8 cellular contexts compared by ENCODE assay signal in genomic region chr14:105061428-105062047, GRCh38. TPM values are rescaled to one million over a fixed set of nuclear protein-coding genes. Genes with fewer than 3 reads are reported as not detected.
A peak's percentile ranks its signal among the peaks of the same experiment; 100 is the strongest.
DNase-seq lines count a peak whose midpoint lies in the region; ATAC-seq, FAIRE-seq and TF ChIP-seq lines count a peak whose summit lies in the region.

No MANE protein-coding gene starts in this region.

- TF ChIP-seq RAD21 in GM12878 (IDR thresholded peaks at IDR 0.05; ENCODE audit: insufficient read depth, low read depth, low read length), result no peak

- SMC1A ChIA-PET in GM12878 (lab: Charles Lee; ENCODE audit: uncharacterized antibody, unreplicated experiment), result interaction anchor here (0.7 to 7.8 kb wide), 4 partner anchors 9 to 24 kb away, joined by 3 to 47 read pairs (median 14); no protein-coding TSS in a partner anchor

- H3K79me2 ChIP-seq in GM12878 (ENCODE audit: control insufficient read depth, insufficient read depth, low read length), result peaks cover 88% of the 10 kb centered on the region

- H3K4me1 ChIP-seq in Peyer's patch (peaks cover 0 to 28% (median 19%) of the 10 kb centered on the region in 4 donors), GM12878 (ENCODE audit: control insufficient read depth, insufficient read depth, low read length) (peaks cover 43% of the 10 kb centered on the region), gastrocnemius medialis (peaks cover 4 to 11% of the 10 kb centered on the region in 2 donors)

- H3K27me3 ChIP-seq in Peyer's patch (no peaks in the 10 kb centered on the region), GM12878 (replicated peaks in 1 of 2; ENCODE audit: control insufficient read depth in 2 of 2, insufficient read depth in 2 of 2, low read length in 1 of 2) (no peaks in the 10 kb centered on the region), gastrocnemius medialis (no peaks in the 10 kb centered on the region)

- intact Hi-C loops in GM12878 (cut with micrococcal nuclease; ENCODE audit: unreplicated experiment) (loop anchor here (10.0 kb wide), 1 partner anchor 423 kb away; the partner anchor contains the start of gene CRIP1), gastrocnemius medialis (cut with DNase I; ENCODE audit: low total_unique reads) (no loop called here)

- H3K27ac ChIP-seq in Peyer's patch, result peak overlapping the region; percentile 67 to 95 (median 84)
- peak overlapping the region; percentile 93 for H3K27ac ChIP-seq in GM12878 (ENCODE audit: control insufficient read depth, insufficient read depth)
- H3K27ac ChIP-seq in gastrocnemius medialis, result peak overlapping the region; percentile 18 to 72 (median 68)

- peak; percentile 66; the same call in 1 of the 2 replicates for TF ChIP-seq POLR2A in GM12892 (IDR thresholded peaks at IDR 0.05; ENCODE audit: low read depth, low read length)
- TF ChIP-seq POLR2A in Peyer's patch (IDR thresholded peaks at IDR 0.05), result no peak
- peak; percentile 38; the same call in 1 of the 2 replicates for TF ChIP-seq POLR2A in GM12878 (IDR thresholded peaks at IDR 0.05; ENCODE audit: low read depth, low read length)
- no peak for TF ChIP-seq POLR2A in gastrocnemius medialis (IDR thresholded peaks at IDR 0.05)

- BruUV-seq in GM12878 (replicated peaks; lab: Mats Ljungman, UMichigan), result no TSS peak

- TF ChIP-seq EP300 in GM12878 (IDR thresholded peaks at IDR 0.05; ENCODE audit: borderline replicate concordance in 1 of 2, control insufficient read depth in 1 of 2, low read depth in 2 of 2, low read length in 2 of 2), result no peak

- H3K4me3 ChIP-seq in Peyer's patch, result peak overlapping the region; percentile 20 to 49 (median 28)
- peak overlapping the region; percentile 71 for H3K4me3 ChIP-seq in GM12878
- H3K4me3 ChIP-seq in gastrocnemius medialis, result peak overlapping the region in 1 of 4 donors; percentile 5

- peaks cover 14% of the 10 kb centered on the region for H4K20me1 ChIP-seq in GM12878 (ENCODE audit: control insufficient read depth, insufficient read depth)

- RAD21 ChIA-PET in GM12878 (lab: Charles Lee; ENCODE audit: unreplicated experiment), result interaction anchor here (1.0 to 5.3 kb wide), 5 partner anchors 9 to 42 kb away, joined by 3 to 25 read pairs (median 6); partner anchors contain the start of gene CDCA4

- DNase-seq in GM12892 (ENCODE audit: insufficient read length) (no peak), Peyer's patch (peak in 2 of 3 donors; percentile 79 to 83), GM12878 (ENCODE audit: low read depth, low spot score) (no peak), gastrocnemius medialis (peak in 1 of 2 donors; percentile 36), GOT3 (lab: John Stamatoyannopoulos, UW) (no peak), DMS53 (lab: John Stamatoyannopoulos, UW) (no peak)

- peak overlapping the region; percentile 100 for H3K4me2 ChIP-seq in GM12878 (ENCODE audit: control insufficient read depth, insufficient read depth)

- TF ChIP-seq CTCF in Peyer's patch (IDR thresholded peaks at IDR 0.05) (no peak), GM12878 (IDR thresholded peaks at IDR 0.05 in 2 of 3, conservative IDR thresholded peaks at IDR 0.05 in 1 of 3; ENCODE audit: control insufficient read depth in 2 of 3, extremely low read depth in 1 of 3, insufficient read depth in 1 of 3, low read depth in 3 of 3, low read length in 3 of 3) (no peak), gastrocnemius medialis (IDR thresholded peaks at IDR 0.05 in 4 of 5, conservative IDR thresholded peaks at IDR 0.05 in 1 of 5) (no peak)

- CTCF ChIA-PET in GM12878 (lab: Yijun Ruan, JAX), result interaction anchor here (0.7 to 11.9 kb wide), 9 partner anchors 10 to 43 kb away, joined by 3 to 114 read pairs (median 3); no protein-coding TSS in a partner anchor

- H3K9ac ChIP-seq in GM12878 (ENCODE audit: control insufficient read depth, insufficient read depth, low read length), result peak overlapping the region; percentile 77

- ATAC-seq in GM12878, result peak; percentile 23
- peak; percentile 16 to 23 for ATAC-seq in gastrocnemius medialis
- ATAC-seq in HG03520 (IDR thresholded peaks at IDR 0.05; ENCODE audit: unreplicated experiment), result no peak
- no peak for ATAC-seq in HG03469 (IDR thresholded peaks at IDR 0.05; ENCODE audit: unreplicated experiment)

- POLR2A ChIA-PET in GM12878 (lab: Charles Lee), result interaction anchor here (0.7 to 1.9 kb wide), 8 partner anchors 12 to 439 kb away, joined by 3 to 13 read pairs (median 3); partner anchors contain the start of gene CDCA4

- H3K9me3 ChIP-seq in Peyer's patch (no peaks in the 10 kb centered on the region), GM12878 (replicated peaks; ENCODE audit: control insufficient read depth, insufficient read depth, low read length) (no peaks in the 10 kb centered on the region), gastrocnemius medialis (no peaks in the 10 kb centered on the region)

- WGBS in GM12878 (ENCODE audit: insufficient coverage, insufficient replicate concordance, low lambda C conversion rate, missing lambda C conversion rate), result 2% methylated on average over 12 of the region's 13 CpGs

- in situ Hi-C loops in GM12878 (cut with MboI) (no loop called here), gastrocnemius medialis (cut with MboI; ENCODE audit: low sequenced_read_pairs in 4 of 4) (no loop called here)

- FAIRE-seq in GM12892 (lab: Jason Lieb, UNC), result peak; percentile 92
- FAIRE-seq in GM12878 (lab: Jason Lieb, UNC), result no peak

- H3K36me3 ChIP-seq in Peyer's patch (no peaks in the 10 kb centered on the region), GM12878 (ENCODE audit: control insufficient read depth in 2 of 2, insufficient read depth in 2 of 2, low read length in 1 of 2) (peaks cover 4 to 16% of the 10 kb centered on the region in 2 experiments; a peak in 3 of 4 replicates), gastrocnemius medialis (no peaks in the 10 kb centered on the region)

- H2AFZ ChIP-seq in GM12878 (ENCODE audit: control insufficient read depth, low read depth, low read length), result no peak overlapping the region

TF ChIP-seq in GM12878, 131 proteins besides CTCF, POLR2A, EP300 and RAD21 (continues in another document):
- TF ChIP-seq SPI1 (IDR thresholded peaks at IDR 0.05; ENCODE audit: borderline replicate concordance, insufficient read depth, low read depth, low read length) (0 out of 2 replicates have a peak, but pooled peaks have one; percentile 7), BACH1 (IDR thresholded peaks at IDR 0.05; ENCODE audit: borderline replicate concordance) (peak; percentile 69), NR2C2 (IDR thresholded peaks at IDR 0.05; ENCODE audit: borderline replicate concordance, control insufficient read depth, insufficient read length, low read depth) (no peak), RELA (IDR thresholded peaks at IDR 0.05; ENCODE audit: borderline replicate concordance, partially characterized antibody) (no peak), STAT1 (conservative IDR thresholded peaks at IDR 0.05) (no peak), JUNB (IDR thresholded peaks at IDR 0.05) (0 out of 2 replicates have a peak, but pooled peaks have one; percentile 10), IKZF1 (conservative IDR thresholded peaks at IDR 0.05) (peak; percentile 86), GATAD2B (conservative IDR thresholded peaks at IDR 0.05; ENCODE audit: low read depth) (0 out of 2 replicates have a peak, but pooled peaks have one; percentile 29), TAF1 (IDR thresholded peaks at IDR 0.05; ENCODE audit: borderline replicate concordance, low read depth, low read length) (0 out of 2 replicates have a peak, but pooled peaks have one; percentile 38), BMI1 (IDR thresholded peaks at IDR 0.05; ENCODE audit: borderline replicate concordance) (no peak)

RNA-seq across cellular contexts. Expression of gene GPR132, which starts 3.7 kb away (rescaled TPM):
- polyA plus RNA-seq in GM12892 (2012; ENCODE audit: missing spikeins), result 13.8 TPM
- total RNA-seq in Peyer's patch (10 to 100 TPM in 1 of 4 donors, 1 to 10 TPM in 3; 1.5 to 29.7 (median 4.2) TPM), GM12878 (2014; rRNA removed) (45.8 and 49.3 TPM in 2 replicates), GM12878 (2014; rRNA removed; fragmentation: Illumina TruSeq; extraction: Trizol) (20.3 and 21.0 TPM in 2 replicates), GM12878 (2021) (39.6 and 40.3 TPM in 2 replicates), gastrocnemius medialis (under 1 TPM; 0.07 to 0.61 (median 0.26) TPM)
- total RNA-seq in GM12878 (2013; cell fraction: nucleolus; rRNA removed), result 118 and 130 TPM in 2 replicates
- 9.9 TPM for polyA plus RNA-seq in GM12878 (2011; ENCODE audit: low read depth)
- polyA plus RNA-seq in GM12878 (2011; rRNA removed) (10.2 and 14.9 TPM in 2 replicates), GM12878 (2014; fragmentation: Illumina TruSeq; extraction: Trizol) (4.9 and 14.5 TPM in 2 replicates), GM12878 (2014; fragmentation: Nextera tagmentation; extraction: Ambion mirVana) (1 to 10 TPM; 1.9 to 2.2 TPM), GM12878 (2014; rRNA removed) (30.0 and 30.7 TPM in 2 replicates), GM12878 (2016; fragmentation: Nextera tagmentation; extraction: Ambion mirVana) (10 to 100 TPM; 19.8 to 21.7 TPM)
- 23.7 and 36.1 TPM in 2 replicates for polyA plus RNA-seq in GM12878 (2011; cell fraction: cytosol; rRNA removed)
- polyA plus RNA-seq in GM12878 (2011; cell fraction: nucleus; rRNA removed), result 47.6 and 57.0 TPM in 2 replicates
- 22.6 and 24.5 TPM in 2 replicates for polyA plus RNA-seq in GM12878 (2012)
- polyA minus RNA-seq in GM12878 (2011; rRNA and poly(A)+ RNA removed), result 38.5 and 63.1 TPM in 2 replicates
- 15.9 and 17.0 TPM in 2 replicates for polyA minus RNA-seq in GM12878 (2011; cell fraction: cytosol; rRNA and poly(A)+ RNA removed)
- 15.6 and 33.9 TPM in 2 replicates for polyA minus RNA-seq in GM12878 (2011; cell fraction: nucleus; rRNA and poly(A)+ RNA removed)

RNA-seq across cellular contexts. Expression of gene CDCA4, which starts 40.7 kb away (rescaled TPM):
- 35.4 TPM for polyA plus RNA-seq in GM12892 (2012; ENCODE audit: missing spikeins)
- total RNA-seq in Peyer's patch (1 to 10 TPM; 3.7 to 9.1 (median 6.6) TPM), GM12878 (2014; rRNA removed) (59.0 and 62.9 TPM in 2 replicates), GM12878 (2014; rRNA removed; fragmentation: Illumina TruSeq; extraction: Trizol) (28.7 and 30.1 TPM in 2 replicates), GM12878 (2021) (56.3 and 60.2 TPM in 2 replicates), gastrocnemius medialis (1 to 10 TPM in 3 of 4 donors, under 1 TPM in 1; 0.71 to 2.2 (median 1.8) TPM)
- 26.9 and 31.0 TPM in 2 replicates for total RNA-seq in GM12878 (2013; cell fraction: nucleolus; rRNA removed)
- 12.7 TPM for polyA plus RNA-seq in GM12878 (2011; ENCODE audit: low read depth)
- polyA plus RNA-seq in GM12878 (2011; rRNA removed) (35.4 and 48.5 TPM in 2 replicates), GM12878 (2014; fragmentation: Illumina TruSeq; extraction: Trizol) (14.4 and 23.3 TPM in 2 replicates), GM12878 (2014; fragmentation: Nextera tagmentation; extraction: Ambion mirVana) (10 to 100 TPM; 10.4 to 16.1 TPM), GM12878 (2014; rRNA removed) (55.7 and 59.3 TPM in 2 replicates), GM12878 (2016; fragmentation: Nextera tagmentation; extraction: Ambion mirVana) (10 to 100 TPM; 61.7 to 64.0 TPM)
- 50.6 and 63.1 TPM in 2 replicates for polyA plus RNA-seq in GM12878 (2011; cell fraction: cytosol; rRNA removed)
- 32.4 and 40.6 TPM in 2 replicates for polyA plus RNA-seq in GM12878 (2011; cell fraction: nucleus; rRNA removed)
- 27.2 and 36.2 TPM in 2 replicates for polyA plus RNA-seq in GM12878 (2012)
- polyA minus RNA-seq in GM12878 (2011; rRNA and poly(A)+ RNA removed), result 25.7 and 41.9 TPM in 2 replicates
- 16.9 and 21.2 TPM in 2 replicates for polyA minus RNA-seq in GM12878 (2011; cell fraction: cytosol; rRNA and poly(A)+ RNA removed)
- polyA minus RNA-seq in GM12878 (2011; cell fraction: nucleus; rRNA and poly(A)+ RNA removed), result 8.0 and 14.2 TPM in 2 replicates

Comparison
In these comparisons a context has a peak if more than half of its experiments do, and no peak if none do; other contexts are left out.
1. DNase-seq: peak in Peyer's patch (2 of 3); none in GM12892 (single experiment), GM12878 (single experiment), GOT3 (single experiment) and DMS53 (single experiment).
2. POLR2A ChIP-seq: peak in GM12892 (single experiment) and GM12878 (single experiment); none in Peyer's patch (0 of 2) and gastrocnemius medialis (0 of 2).
3. ATAC-seq: peak in GM12878 (single experiment) and gastrocnemius medialis (2 of 2); none in HG03520 (single experiment) and HG03469 (single experiment).
4. Peak in every context shown above with its lines, with median percentiles within 50 percentile points of each other: H3K27ac ChIP-seq.